Comparison of ENCODE assay signal across 21 cellular contexts in genomic region chr5:58786904-58787303, GRCh38.
A peak's percentile ranks its signal among the peaks of the same experiment; 100 is the strongest.
DNase-seq lines count a peak whose midpoint lies in the region; ATAC-seq lines count a peak whose summit lies in the region.
"Had no signal": no experiment of that assay in that cellular context is flagged by ENCODE, and none has a peak within 500 bp of the region (broad histone marks: within the 10 kb centered on the region; RNA-seq: fewer than 3 reads in every experiment).

No MANE protein-coding gene starts in this region.

- no peaks in the 10 kb centered on the region for H3K4me1 Mint-ChIP-seq in stimulated activated effector memory CD8-positive, alpha-beta T cell treated with anti-CD3 and anti-CD28 coated beads, Interleukin-12 subunit alpha, Interleukin-12 subunit beta, amount 100 ng/mL, for 72 hours

- H3K27ac Mint-ChIP-seq in activated naive CD4-positive, alpha-beta T cell treated with anti-CD3 and anti-CD28 coated beads, Interleukin-2, amount 50 U/mL, for 72 hours, result no peak overlapping the region
- no peak overlapping the region for H3K27ac Mint-ChIP-seq in stimulated activated effector memory CD8-positive, alpha-beta T cell treated with anti-CD3 and anti-CD28 coated beads, Interleukin-12 subunit alpha, Interleukin-12 subunit beta, amount 100 ng/mL, for 72 hours
- H3K27ac Mint-ChIP-seq: stimulated activated memory B cell treated with anti-CD40 and anti-IgM and Interleukin-4, amounts not matched to agents 10 μg/mL and 1 μg/mL and 100 μg/mL, for 72 hours; T-helper 2 cell treated with Interferon-gamma antibody and Interleukin-4, amounts not matched to agents 5 μg/mL and 100 μg/mL, for 36 hours had no signal

- peak; percentile 84 to 86 for ATAC-seq in activated naive CD4-positive, alpha-beta T cell treated with anti-CD3 and anti-CD28 coated beads, Interleukin-2, amount 50 U/mL, for 72 hours
- peak; percentile 71 for ATAC-seq in GM21737 (IDR thresholded peaks at IDR 0.05; ENCODE audit: unreplicated experiment)
- ATAC-seq in HG03196 (IDR thresholded peaks at IDR 0.05; ENCODE audit: unreplicated experiment), result peak; percentile 48
- peak; percentile 59 for ATAC-seq in stimulated activated effector memory CD8-positive, alpha-beta T cell treated with anti-CD3 and anti-CD28 coated beads, Interleukin-12 subunit alpha, Interleukin-12 subunit beta, amount 100 ng/mL, for 72 hours
- no peak for ATAC-seq in GM19455 (IDR thresholded peaks at IDR 0.05; ENCODE audit: unreplicated experiment)
- ATAC-seq in HG02884 (IDR thresholded peaks at IDR 0.05; ENCODE audit: unreplicated experiment), result no peak
- ATAC-seq: activated T-cell treated with anti-CD3 and anti-CD28 coated beads, Interleukin-2, amount 50 U/mL, for 4 hours; left lobe of liver; stimulated activated memory B cell treated with anti-CD40 and anti-IgM and Interleukin-4, amounts not matched to agents 10 μg/mL and 1 μg/mL and 100 μg/mL, for 72 hours had no signal

- no peaks in the 10 kb centered on the region for H3K36me3 Mint-ChIP-seq in activated naive CD4-positive, alpha-beta T cell treated with anti-CD3 and anti-CD28 coated beads, Interleukin-2, amount 50 U/mL, for 72 hours
- H3K36me3 Mint-ChIP-seq in stimulated activated effector memory CD8-positive, alpha-beta T cell treated with anti-CD3 and anti-CD28 coated beads, Interleukin-12 subunit alpha, Interleukin-12 subunit beta, amount 100 ng/mL, for 72 hours, result no peaks in the 10 kb centered on the region
- H3K36me3 Mint-ChIP-seq: stimulated activated memory B cell treated with anti-CD40 and anti-IgM and Interleukin-4, amounts not matched to agents 10 μg/mL and 1 μg/mL and 100 μg/mL, for 72 hours had no signal

- no peak for DNase-seq in activated naive CD4-positive, alpha-beta T cell treated with anti-CD3 and anti-CD28 coated beads, Interleukin-2, amount 50 U/mL, for 72 hours (ENCODE audit: low spot score in 2 of 2)
- DNase-seq in activated naive CD4-positive, alpha-beta T cell treated with anti-CD3 and anti-CD28 coated beads, Interleukin-2, amount 50 U/mL, for 16 hours, result no peak
- DNase-seq in stimulated activated effector memory CD8-positive, alpha-beta T cell treated with anti-CD3 and anti-CD28 coated beads, Interleukin-12 subunit alpha, Interleukin-12 subunit beta, amount 100 ng/mL, for 72 hours (ENCODE audit: low spot score in 2 of 2), result no peak
- no peak for DNase-seq in HK-2 (ENCODE audit: unreplicated experiment)
- DNase-seq: activated T-cell treated with anti-CD3 and anti-CD28 coated beads, Interleukin-2, amount 50 U/mL, for 4 hours; adrenal gland; central memory CD4-positive, alpha-beta T cell; foreskin fibroblast; GOT3; NCI-H146; NCI-H446; ovary; SIG-M5; upper lobe of left lung had no signal

- no peaks in the 10 kb centered on the region for H3K9me3 Mint-ChIP-seq in activated naive CD4-positive, alpha-beta T cell treated with anti-CD3 and anti-CD28 coated beads, Interleukin-2, amount 50 U/mL, for 72 hours
- H3K9me3 Mint-ChIP-seq in stimulated activated effector memory CD8-positive, alpha-beta T cell treated with anti-CD3 and anti-CD28 coated beads, Interleukin-12 subunit alpha, Interleukin-12 subunit beta, amount 100 ng/mL, for 72 hours, result no peaks in the 10 kb centered on the region
- H3K9me3 Mint-ChIP-seq: activated T-cell treated with anti-CD3 and anti-CD28 coated beads, Interleukin-2, amount 50 U/mL, for 4 hours; T-helper 2 cell treated with Interferon-gamma antibody and Interleukin-4, amounts not matched to agents 5 μg/mL and 100 μg/mL, for 36 hours had no signal

- H3K4me3 Mint-ChIP-seq in stimulated activated effector memory CD8-positive, alpha-beta T cell treated with anti-CD3 and anti-CD28 coated beads, Interleukin-12 subunit alpha, Interleukin-12 subunit beta, amount 100 ng/mL, for 72 hours, result no peak overlapping the region
- H3K4me3 Mint-ChIP-seq: activated T-cell treated with anti-CD3 and anti-CD28 coated beads, Interleukin-2, amount 50 U/mL, for 4 hours; stimulated activated memory B cell treated with anti-CD40 and anti-IgM and Interleukin-4, amounts not matched to agents 10 μg/mL and 1 μg/mL and 100 μg/mL, for 72 hours; T-helper 2 cell treated with Interferon-gamma antibody and Interleukin-4, amounts not matched to agents 5 μg/mL and 100 μg/mL, for 36 hours had no signal

Comparison
In these comparisons a context has a peak if more than half of its experiments do, and no peak if none do; other contexts are left out.
1. ATAC-seq: peak in activated naive CD4-positive, alpha-beta T cell treated with anti-CD3 and anti-CD28 coated beads, Interleukin-2, amount 50 U/mL, for 72 hours (2 of 2), GM21737 (single experiment), HG03196 (single experiment) and stimulated activated effector memory CD8-positive, alpha-beta T cell treated with anti-CD3 and anti-CD28 coated beads, Interleukin-12 subunit alpha, Interleukin-12 subunit beta, amount 100 ng/mL, for 72 hours (single experiment); none in GM19455 (single experiment) and HG02884 (single experiment).